In genomic region chrX:65671966-65672365, GRCh38 we compare ENCODE assay signal across 9 cellular contexts. TPM values are rescaled to one million over a fixed set of nuclear protein-coding genes. Genes with fewer than 3 reads are reported as not detected.
A peak's percentile ranks its signal among the peaks of the same experiment; 100 is the strongest.
DNase-seq lines count a peak whose midpoint lies in the region; ATAC-seq, FAIRE-seq and TF ChIP-seq lines count a peak whose summit lies in the region.
"Had no signal": no experiment of that assay in that cellular context is flagged by ENCODE, and none has a peak within 500 bp of the region (broad histone marks: within the 10 kb centered on the region; RNA-seq: fewer than 3 reads in every experiment).

No MANE protein-coding gene starts in this region.

- no peaks in the 10 kb centered on the region for H3K9me2 ChIP-seq in OCI-LY7 (ENCODE audit: insufficient read depth, low read length)

- H3K4me3 ChIP-seq in GM06990 (replicated peaks; ENCODE audit: low read depth, low read length) (peak overlapping the region; percentile 46), OCI-LY7 (ENCODE audit: low read depth, low read length, poor library complexity, severe bottlenecking) (no peak overlapping the region), epithelial cell of proximal tubule (ENCODE audit: low read depth, low read length) (peak overlapping the region; percentile 81), skeletal muscle tissue (ENCODE audit: low read length in 3 of 3) (peak overlapping the region in 1 of 3 donors; percentile 30)

- H3K9me3 ChIP-seq in OCI-LY7 (ENCODE audit: low read length) (no peaks in the 10 kb centered on the region), skeletal muscle tissue (ENCODE audit: control insufficient read depth in 3 of 3, low read length in 3 of 3) (no peaks in the 10 kb centered on the region)

- CTCF ChIA-PET in OCI-LY7 (lab: Charles Lee; ENCODE audit: unreplicated experiment), result interaction anchor here (1.1 kb wide), 1 partner anchor 13 kb away, joined by 4 read pairs; no protein-coding TSS in a partner anchor

- H3K9ac ChIP-seq in skeletal muscle tissue (ENCODE audit: low read depth in 1 of 3, low read length in 3 of 3), result peak overlapping the region in 1 of 3 donors; percentile 32

- H3K27me3 ChIP-seq in GM06990 (replicated peaks; ENCODE audit: control insufficient read depth, insufficient read depth, low read length) (no peaks in the 10 kb centered on the region), skeletal muscle tissue (ENCODE audit: control insufficient read depth in 3 of 3, insufficient read depth in 3 of 3, low read length in 3 of 3) (no peaks in the 10 kb centered on the region)

- peaks cover 90% of the 10 kb centered on the region for H3K79me2 ChIP-seq in OCI-LY7 (ENCODE audit: insufficient read depth, low read depth, low read length)

- H3K4me2 ChIP-seq in OCI-LY7 (ENCODE audit: low read length), result peak overlapping the region; percentile 57

- intact Hi-C loops in OCI-LY7 (cut with micrococcal nuclease; ENCODE audit: unreplicated experiment), result no loop called here

- no peak for FAIRE-seq in urothelium cell line (lab: Jason Lieb, UNC)

- H4K20me1 ChIP-seq in OCI-LY7 (ENCODE audit: insufficient read depth, low read length), result 0 out of 2 replicates have a peak, but pooled peaks cover 5% of the 10 kb centered on the region

- no peak for ATAC-seq in HG03442 (IDR thresholded peaks at IDR 0.05; ENCODE audit: unreplicated experiment)

- no peak for DNase-seq in GM06990 (ENCODE audit: extremely low read depth, insufficient read length)
- DNase-seq in OCI-LY7 (ENCODE audit: low spot score), result no peak
- no peak for DNase-seq in epithelial cell of proximal tubule (ENCODE audit: low read depth)
- DNase-seq in urothelium cell line (ENCODE audit: low spot score), result no peak
- DNase-seq in foreskin melanocyte, result no peak
- DNase-seq: NCI-H146, SHP77 treated with DMSO at 0.1 percent for 48 hours had no signal

- TF ChIP-seq CTCF in GM06990 (IDR thresholded peaks at IDR 0.05; ENCODE audit: insufficient read depth, low read length, poor library complexity, severe bottlenecking) (no peak), OCI-LY7 (conservative IDR thresholded peaks at IDR 0.05; ENCODE audit: low read length) (no peak), epithelial cell of proximal tubule (conservative IDR thresholded peaks at IDR 0.05; ENCODE audit: low read depth, low read length) (no peak)

- H3K4me1 ChIP-seq in OCI-LY7 (ENCODE audit: insufficient read depth, low read length, poor library complexity, severe bottlenecking) (peaks cover 52% of the 10 kb centered on the region), skeletal muscle tissue (ENCODE audit: control insufficient read depth in 3 of 3, insufficient read depth in 3 of 3, low read length in 3 of 3) (peaks cover 35 to 48% (median 36%) of the 10 kb centered on the region in 3 donors)

- BruUV-seq in OCI-LY7 (replicated peaks; lab: Mats Ljungman, UMichigan), result no TSS peak

- H3K27ac ChIP-seq in OCI-LY7 (ENCODE audit: low read depth, low read length, poor library complexity, severe bottlenecking) (no peak overlapping the region), skeletal muscle tissue (ENCODE audit: low read depth, low read length) (peak overlapping the region; percentile 75)

- H3K36me3 ChIP-seq in GM06990 (ENCODE audit: control insufficient read depth, insufficient read depth, low read length) (no peaks in the 10 kb centered on the region; the same call in none of the 2 replicates), OCI-LY7 (ENCODE audit: insufficient read depth, low read length) (peaks cover 48% of the 10 kb centered on the region), skeletal muscle tissue (ENCODE audit: control insufficient read depth in 3 of 3, insufficient read depth in 3 of 3, low read length in 3 of 3) (no peaks in the 10 kb centered on the region)

- POLR2A ChIA-PET in OCI-LY7 (lab: Charles Lee), result interaction anchor here (1.4 to 3.7 kb wide), 3 partner anchors 9 to 26 kb away, joined by 3 to 23 read pairs (median 15); no protein-coding TSS in a partner anchor

- no peak overlapping the region for H2AFZ ChIP-seq in OCI-LY7 (ENCODE audit: low read length)

RNA-seq across cellular contexts. Expression of gene MSN, which starts 4.5 kb away (rescaled TPM):
- 95.1 and 95.8 TPM in 2 replicates for total RNA-seq in OCI-LY7 (2014; rRNA removed; shearing (Covaris generic))
- total RNA-seq in OCI-LY7 (2022) (143 and 145 TPM in 2 replicates), epithelial cell of proximal tubule (299 and 385 TPM in 2 replicates), skeletal muscle tissue (57.9 TPM)
